ENCODE assay signal across 8 cellular contexts in genomic region chr16:3188675-3188924, GRCh38. TPM values are rescaled to one million over a fixed set of nuclear protein-coding genes. Genes with fewer than 3 reads are reported as not detected.
DNase-seq lines count a peak whose midpoint lies in the region; TF ChIP-seq lines count a peak whose summit lies in the region.

No MANE protein-coding gene starts in this region.

- peak overlapping the region; percentile 73 for H3K4me2 ChIP-seq in DOHH2 (ENCODE audit: low read length)

- intact Hi-C loops in dorsolateral prefrontal cortex (cut with DNase I), result no loop called here

- no peak overlapping the region for H3K27ac Mint-ChIP-seq in neural crest cell (ENCODE audit: unreplicated experiment)

- no peaks in the 10 kb centered on the region for H3K36me3 ChIP-seq in DOHH2 (ENCODE audit: control insufficient read depth, low read length)

- H3K9me3 Mint-ChIP-seq in neural crest cell, result no peaks in the 10 kb centered on the region

- H3K4me3 Mint-ChIP-seq in neural crest cell, result peak overlapping the region; percentile 98

- H3K9me3 ChIP-seq in DOHH2 (ENCODE audit: control insufficient read depth, insufficient read depth, low read length), result 0 out of 2 replicates have a peak, but pooled peaks cover 2% of the 10 kb centered on the region

- no peaks in the 10 kb centered on the region for H3F3A ChIP-seq in DOHH2 (ENCODE audit: control insufficient read depth, insufficient read depth)

- H3K27me3 ChIP-seq in DOHH2 (ENCODE audit: control insufficient read depth, low read length) (peaks cover 51% of the 10 kb centered on the region), dorsolateral prefrontal cortex (peaks cover 0 to 100% (median 96%) of the 10 kb centered on the region in 45 donors)

- peak; percentile 54 for DNase-seq in NCI-H748 treated with DMSO at 0.1 percent for 48 hours (lab: John Stamatoyannopoulos, UW)
- DNase-seq in dorsolateral prefrontal cortex, result no peak
- DNase-seq in neural crest cell (ENCODE audit: low read depth, low spot score), result no peak
- no peak for DNase-seq in DMS 273 treated with DMSO at 0.1 percent for 48 hours (lab: John Stamatoyannopoulos, UW)
- no peak for DNase-seq in NCI-H2081 treated with DMSO at 0.1 percent for 48 hours (lab: John Stamatoyannopoulos, UW)
- no peak for DNase-seq in cerebellar nuclear complex (lab: John Stamatoyannopoulos, UW)
- DNase-seq in NCI-H510A treated with DMSO at 0.1 percent for 48 hours (lab: John Stamatoyannopoulos, UW), result no peak

- H3K36me3 Mint-ChIP-seq in neural crest cell (ENCODE audit: low read depth), result peaks cover 4% of the 10 kb centered on the region

- peaks cover 93% of the 10 kb centered on the region for H3K27me3 Mint-ChIP-seq in neural crest cell (ENCODE audit: low read depth)

- H3K4me3 ChIP-seq in DOHH2 (ENCODE audit: low read length), result peak overlapping the region; percentile 66
- H3K4me3 ChIP-seq in dorsolateral prefrontal cortex, result peak overlapping the region in 38 of 59 donors; percentile 3 to 51 (median 26)

- no peaks in the 10 kb centered on the region for H3K79me2 ChIP-seq in DOHH2 (ENCODE audit: control insufficient read depth, low read length)

- peaks cover 13% of the 10 kb centered on the region for H3K4me1 ChIP-seq in DOHH2 (ENCODE audit: control insufficient read depth, low read length)

- peaks cover 39% of the 10 kb centered on the region for H3K4me1 Mint-ChIP-seq in neural crest cell

- no peaks in the 10 kb centered on the region for H4K20me1 ChIP-seq in DOHH2 (ENCODE audit: control insufficient read depth, insufficient read depth, low read depth, low read length)

- H3K9me2 ChIP-seq in DOHH2 (replicated peaks; ENCODE audit: control insufficient read depth, low read length), result no peaks in the 10 kb centered on the region

- TF ChIP-seq CTCF in DOHH2 (IDR thresholded peaks at IDR 0.05; ENCODE audit: low read depth, low read length, poor library complexity, severe bottlenecking) (no peak), dorsolateral prefrontal cortex (IDR thresholded peaks at IDR 0.05 in 54 of 56, conservative IDR thresholded peaks at IDR 0.05 in 2 of 56; ENCODE audit: low read depth in 1 of 56, partially characterized antibody in 56 of 56) (no peak), neural crest cell (conservative IDR thresholded peaks at IDR 0.05) (no peak)

- H3K27ac ChIP-seq in DOHH2 (ENCODE audit: low read depth, low read length) (no peak overlapping the region), dorsolateral prefrontal cortex (peak overlapping the region in 1 of 59 donors; percentile 60)

RNA-seq across cellular contexts. Expression of gene OR1F1, which starts 0.6 kb away (rescaled TPM):
- total RNA-seq in dorsolateral prefrontal cortex (1 to 10 TPM in 49 of 120 experiments, under 1 TPM in 46, not detected in 25; 0.52 to 3.4 (median 1.0) TPM), neural crest cell (0.35 TPM in 1 of 2 replicates, not detected in the other)

RNA-seq across cellular contexts. Expression of gene ZNF200, which starts 46.4 kb away (rescaled TPM):
- total RNA-seq in dorsolateral prefrontal cortex (10 to 100 TPM in 30 of 120 experiments, 1 to 10 TPM in 90; 3.7 to 13.3 (median 8.7) TPM), neural crest cell (12.1 and 14.1 TPM in 2 replicates)

RNA-seq across cellular contexts. Expression of gene ZNF213, which starts 53.8 kb away (rescaled TPM):
- total RNA-seq in dorsolateral prefrontal cortex (10 to 100 TPM; 15.3 to 32.9 (median 20.5) TPM), neural crest cell (14.9 and 15.9 TPM in 2 replicates)
